ENCODE assay signal across 19 cellular contexts in genomic region chr9:92620870-92621269, GRCh38. TPM values are rescaled to one million over a fixed set of nuclear protein-coding genes. Genes with fewer than 3 reads are reported as not detected.
DNase-seq lines count a peak whose midpoint lies in the region; ATAC-seq and TF ChIP-seq lines count a peak whose summit lies in the region.
"Had no signal": no experiment of that assay in that cellular context is flagged by ENCODE, and none has a peak within 500 bp of the region (broad histone marks: within the 10 kb centered on the region; RNA-seq: fewer than 3 reads in every experiment).

No MANE protein-coding gene starts in this region.

- no peaks in the 10 kb centered on the region for H3K27me3 Mint-ChIP-seq in activated CD8-positive, alpha-beta memory T cell treated with anti-CD3 and anti-CD28 coated beads, Interleukin-2, amount 10 ng/mL, durations not matched to agents 7 days and 5 days
- H3K27me3 Mint-ChIP-seq in central memory CD8-positive, alpha-beta T cell, result no peaks in the 10 kb centered on the region

- no peak overlapping the region for H3K27ac Mint-ChIP-seq in activated CD8-positive, alpha-beta memory T cell treated with anti-CD3 and anti-CD28 coated beads, Interleukin-2, amount 10 ng/mL, durations not matched to agents 7 days and 5 days
- peak overlapping the region; percentile 19 for H3K27ac Mint-ChIP-seq in central memory CD8-positive, alpha-beta T cell (ENCODE audit: low read depth)

- H3K4me1 Mint-ChIP-seq in activated CD8-positive, alpha-beta memory T cell treated with anti-CD3 and anti-CD28 coated beads, Interleukin-2, amount 10 ng/mL, durations not matched to agents 7 days and 5 days, result no peaks in the 10 kb centered on the region
- H3K4me1 Mint-ChIP-seq in central memory CD8-positive, alpha-beta T cell, result no peaks in the 10 kb centered on the region

- no peaks in the 10 kb centered on the region for H3K9me3 ChIP-seq in suprapubic skin
- H3K9me3 ChIP-seq: MG63 had no signal

- no peak for TF ChIP-seq CTCF in suprapubic skin (IDR thresholded peaks at IDR 0.05)

- WGBS in suprapubic skin, result 85% methylated on average over 5 of the region's 5 CpGs

- no peak for TF ChIP-seq EP300 in suprapubic skin (IDR thresholded peaks at IDR 0.05)

- H3K27me3 ChIP-seq in suprapubic skin, result no peaks in the 10 kb centered on the region
- H3K27me3 ChIP-seq: MG63 had no signal

- peak overlapping the region; percentile 43 for H3K27ac ChIP-seq in suprapubic skin

- ATAC-seq in activated CD8-positive, alpha-beta memory T cell treated with anti-CD3 and anti-CD28 coated beads, Interleukin-2, amount 10 ng/mL, durations not matched to agents 7 days and 5 days, result no peak
- ATAC-seq in central memory CD8-positive, alpha-beta T cell (replicated peaks; ENCODE audit: extremely low read depth, poor library complexity, severe bottlenecking), result no peak
- ATAC-seq in GM21423 (IDR thresholded peaks at IDR 0.05; ENCODE audit: unreplicated experiment), result no peak
- ATAC-seq: Panc1 had no signal

- no peak for TF ChIP-seq POLR2A in suprapubic skin (IDR thresholded peaks at IDR 0.05)

- H3K36me3 ChIP-seq in suprapubic skin, result peaks cover 47% of the 10 kb centered on the region

- no peak overlapping the region for H3K4me3 Mint-ChIP-seq in activated CD8-positive, alpha-beta memory T cell treated with anti-CD3 and anti-CD28 coated beads, Interleukin-2, amount 10 ng/mL, durations not matched to agents 7 days and 5 days
- H3K4me3 Mint-ChIP-seq in central memory CD8-positive, alpha-beta T cell, result no peak overlapping the region
- H3K4me3 Mint-ChIP-seq: HFFc6 had no signal

- peaks cover 19% of the 10 kb centered on the region for H3K36me3 Mint-ChIP-seq in activated CD8-positive, alpha-beta memory T cell treated with anti-CD3 and anti-CD28 coated beads, Interleukin-2, amount 10 ng/mL, durations not matched to agents 7 days and 5 days
- peaks cover 31% of the 10 kb centered on the region for H3K36me3 Mint-ChIP-seq in central memory CD8-positive, alpha-beta T cell (ENCODE audit: insufficient read depth)

- H3K4me1 ChIP-seq in suprapubic skin, result peaks cover 34% of the 10 kb centered on the region

- peak; percentile 12 for DNase-seq in activated CD8-positive, alpha-beta memory T cell treated with anti-CD3 and anti-CD28 coated beads, Interleukin-2, amount 10 ng/mL, durations not matched to agents 7 days and 5 days
- DNase-seq in central memory CD8-positive, alpha-beta T cell (ENCODE audit: low spot score in 2 of 2), result no peak
- peak; percentile 74 for DNase-seq in mesenteric fat pad (ENCODE audit: low spot score)
- no peak for DNase-seq in suprapubic skin (ENCODE audit: low spot score in 2 of 2)
- DNase-seq in cerebellar cortex (ENCODE audit: low spot score), result no peak
- no peak for DNase-seq in Ammon's horn (ENCODE audit: low spot score)
- DNase-seq: ACHN, AML-193, COR-L47, DMS153, HFFc6, MG63, NCI-H1092 treated with DMSO at 0.1 percent for 48 hours, NCI-H1694, NCI-H2107, NCI-H2227 treated with DMSO at 0.1 percent for 48 hours, NCI-H524 treated with DMSO at 0.1 percent for 48 hours had no signal

- CTCF ChIA-PET in activated CD8-positive, alpha-beta memory T cell treated with anti-CD3 and anti-CD28 coated beads, Interleukin-2, amount 10 ng/mL, durations not matched to agents 7 days and 5 days (lab: Charles Lee), result no interaction called here

- no peak overlapping the region for H3K4me3 ChIP-seq in suprapubic skin
- H3K4me3 ChIP-seq: MG63 had no signal

- H3K9me3 Mint-ChIP-seq in activated CD8-positive, alpha-beta memory T cell treated with anti-CD3 and anti-CD28 coated beads, Interleukin-2, amount 10 ng/mL, durations not matched to agents 7 days and 5 days (ENCODE audit: low read depth), result no peaks in the 10 kb centered on the region
- no peaks in the 10 kb centered on the region for H3K9me3 Mint-ChIP-seq in central memory CD8-positive, alpha-beta T cell
- H3K9me3 Mint-ChIP-seq: HFFc6 had no signal

RNA-seq across cellular contexts. Expression of gene IPPK, which starts 49.1 kb away (rescaled TPM):
- total RNA-seq in activated CD8-positive, alpha-beta memory T cell treated with anti-CD3 and anti-CD28 coated beads, Interleukin-2, amount 10 ng/mL, durations not matched to agents 7 days and 5 days, result 10 to 100 TPM; 11.4 to 15.1 TPM
- total RNA-seq in mesenteric fat pad (10.1 TPM), suprapubic skin (10 to 100 TPM; 45.0 to 53.6 (median 50.0) TPM)

Comparison
In these comparisons a context has a peak if more than half of its experiments do, and no peak if none do; other contexts are left out.
1. DNase-seq: peak in activated CD8-positive, alpha-beta memory T cell treated with anti-CD3 and anti-CD28 coated beads, Interleukin-2, amount 10 ng/mL, durations not matched to agents 7 days and 5 days (single experiment) and mesenteric fat pad (single experiment); none in central memory CD8-positive, alpha-beta T cell (0 of 2), suprapubic skin (0 of 2), cerebellar cortex (single experiment) and Ammon's horn (single experiment).